11 cellular contexts compared by ENCODE assay signal in genomic region chr1:153730468-153730988, GRCh38. TPM values are rescaled to one million over a fixed set of nuclear protein-coding genes. Genes with fewer than 3 reads are reported as not detected.
DNase-seq lines count a peak whose midpoint lies in the region; ATAC-seq and TF ChIP-seq lines count a peak whose summit lies in the region.
"Had no signal": no experiment of that assay in that cellular context is flagged by ENCODE, and none has a peak within 500 bp of the region (broad histone marks: within the 10 kb centered on the region; RNA-seq: fewer than 3 reads in every experiment).

No MANE protein-coding gene starts in this region.

- H3K4me1 ChIP-seq in PC-3 (ENCODE audit: insufficient read depth, low read length) (peaks cover 52% of the 10 kb centered on the region), iPS-20b (ENCODE audit: insufficient read depth, low read length) (peaks cover 19% of the 10 kb centered on the region), subcutaneous abdominal adipose tissue (ENCODE audit: control insufficient read depth in 5 of 5, insufficient read depth in 5 of 5, low read length in 5 of 5) (peaks cover 3 to 61% (median 45%) of the 10 kb centered on the region in 5 donors)

- peaks cover 60% of the 10 kb centered on the region for H3K79me2 ChIP-seq in PC-3 (ENCODE audit: low read length)

- H3K9ac ChIP-seq in PC-3 (ENCODE audit: low read length) (no peak overlapping the region), iPS-20b (ENCODE audit: low read depth, low read length) (peak overlapping the region; percentile 39; the same call in 1 of the 2 replicates), subcutaneous abdominal adipose tissue (ENCODE audit: low read length in 5 of 5) (peak overlapping the region in 2 of 5 donors; percentile 6 to 45)

- no peaks in the 10 kb centered on the region for H3K9me3 Mint-ChIP-seq in activated T-cell treated with anti-CD3 and anti-CD28 coated beads, Interleukin-2, amount 50 U/mL, for 24 hours
- H3K9me3 Mint-ChIP-seq in activated T-cell treated with anti-CD3 and anti-CD28 coated beads, Interleukin-2, amount 50 U/mL, for 4 hours, result no peaks in the 10 kb centered on the region

- ATAC-seq in activated T-cell treated with anti-CD3 and anti-CD28 coated beads, Interleukin-2, amount 50 U/mL, for 4 hours, result no peak
- no peak for ATAC-seq in PC-3

- POLR2A ChIA-PET in PC-3 (lab: Charles Lee; ENCODE audit: unreplicated experiment), result interaction anchor here (0.6 to 0.8 kb wide), 2 partner anchors 43 to 53 kb away, joined by 3 to 4 read pairs; no protein-coding TSS in a partner anchor

- H3K36me3 ChIP-seq in PC-3 (ENCODE audit: low read depth, low read length) (no peaks in the 10 kb centered on the region), iPS-20b (ENCODE audit: insufficient read depth, low read depth, low read length) (peaks cover 34% of the 10 kb centered on the region), subcutaneous abdominal adipose tissue (ENCODE audit: control insufficient read depth in 5 of 5, insufficient read depth in 5 of 5, low read length in 5 of 5) (peaks cover 0 to 3% (median 0%) of the 10 kb centered on the region in 5 donors)
- H3K36me3 ChIP-seq: brain microvascular endothelial cell had no signal

- no peaks in the 10 kb centered on the region for H3K27me3 ChIP-seq in PC-3 (ENCODE audit: low read length)
- no peaks in the 10 kb centered on the region for H3K27me3 ChIP-seq in iPS-20b (ENCODE audit: insufficient read depth, low read length)
- H3K27me3 ChIP-seq in subcutaneous abdominal adipose tissue (ENCODE audit: control insufficient read depth in 5 of 5, insufficient read depth in 4 of 5, low read length in 5 of 5), result no peaks in the 10 kb centered on the region
- H3K27me3 ChIP-seq: brain microvascular endothelial cell had no signal

- no TSS peak for BruUV-seq in PC-3 (replicated peaks; lab: Mats Ljungman, UMichigan)

- H3K36me3 Mint-ChIP-seq in activated T-cell treated with anti-CD3 and anti-CD28 coated beads, Interleukin-2, amount 50 U/mL, for 24 hours (ENCODE audit: low read depth), result peaks cover 61% of the 10 kb centered on the region
- peaks cover 11% of the 10 kb centered on the region for H3K36me3 Mint-ChIP-seq in activated T-cell treated with anti-CD3 and anti-CD28 coated beads, Interleukin-2, amount 50 U/mL, for 4 hours (ENCODE audit: insufficient read depth)

- no peaks in the 10 kb centered on the region for H4K20me1 ChIP-seq in PC-3 (ENCODE audit: low read length)

- peak overlapping the region; percentile 83 for H3K27ac Mint-ChIP-seq in activated T-cell treated with anti-CD3 and anti-CD28 coated beads, Interleukin-2, amount 50 U/mL, for 24 hours

- no peak overlapping the region for H3K27ac ChIP-seq in PC-3 (ENCODE audit: low read length)
- H3K27ac ChIP-seq in iPS-20b (ENCODE audit: low read length), result no peak overlapping the region
- H3K27ac ChIP-seq in subcutaneous abdominal adipose tissue (ENCODE audit: low read depth, low read length), result peak overlapping the region; percentile 56
- H3K27ac ChIP-seq: brain microvascular endothelial cell had no signal

- in situ Hi-C loops in KBM-7 (cut with MboI; ENCODE audit: low pct_unique_long_range_greater_than_20kb, low sequenced_read_pairs), result no loop called here

- H2AFZ ChIP-seq in PC-3 (ENCODE audit: low read length), result no peak overlapping the region

- H3K9me3 ChIP-seq in PC-3 (ENCODE audit: low read length), result no peaks in the 10 kb centered on the region
- H3K9me3 ChIP-seq in iPS-20b (ENCODE audit: insufficient read depth, low read depth, low read length), result no peaks in the 10 kb centered on the region
- H3K9me3 ChIP-seq in subcutaneous abdominal adipose tissue (ENCODE audit: control insufficient read depth in 5 of 5, low read length in 5 of 5), result no peaks in the 10 kb centered on the region

- intact Hi-C loops in PC-3 (cut with micrococcal nuclease), result no loop called here

- no peak for TF ChIP-seq CTCF in PC-3 (conservative IDR thresholded peaks at IDR 0.05; ENCODE audit: low read depth, low read length)

- H3K4me2 ChIP-seq in PC-3 (ENCODE audit: low read length), result peak overlapping the region; percentile 100

- no peaks in the 10 kb centered on the region for H3K27me3 Mint-ChIP-seq in activated T-cell treated with anti-CD3 and anti-CD28 coated beads, Interleukin-2, amount 50 U/mL, for 24 hours
- H3K27me3 Mint-ChIP-seq in activated T-cell treated with anti-CD3 and anti-CD28 coated beads, Interleukin-2, amount 50 U/mL, for 4 hours (ENCODE audit: low read depth), result no peaks in the 10 kb centered on the region

- H3K4me3 Mint-ChIP-seq in activated T-cell treated with anti-CD3 and anti-CD28 coated beads, Interleukin-2, amount 50 U/mL, for 24 hours, result peak overlapping the region; percentile 93
- no peak overlapping the region for H3K4me3 Mint-ChIP-seq in activated T-cell treated with anti-CD3 and anti-CD28 coated beads, Interleukin-2, amount 50 U/mL, for 4 hours

- CTCF ChIA-PET in PC-3 (lab: Charles Lee), result no interaction called here

- H3K4me1 Mint-ChIP-seq in activated T-cell treated with anti-CD3 and anti-CD28 coated beads, Interleukin-2, amount 50 U/mL, for 24 hours (ENCODE audit: low read depth), result peaks cover 43% of the 10 kb centered on the region
- H3K4me1 Mint-ChIP-seq in activated T-cell treated with anti-CD3 and anti-CD28 coated beads, Interleukin-2, amount 50 U/mL, for 4 hours (ENCODE audit: low read depth), result peaks cover 39% of the 10 kb centered on the region

- no peaks in the 10 kb centered on the region for H3K9me2 ChIP-seq in PC-3 (replicated peaks; ENCODE audit: low read length)

- no peak for DNase-seq in activated T-cell treated with anti-CD3 and anti-CD28 coated beads, Interleukin-2, amount 50 U/mL, for 24 hours
- DNase-seq in activated T-cell treated with anti-CD3 and anti-CD28 coated beads, Interleukin-2, amount 50 U/mL, for 4 hours, result no peak
- DNase-seq in PC-3, result no peak
- no peak for DNase-seq in SW 1271 (lab: John Stamatoyannopoulos, UW)
- no peak for DNase-seq in KBM-7
- no peak for DNase-seq in activated effector memory CD4-positive, alpha-beta T cell treated with Interleukin-2 at 50 U/mL for 16 hours
- DNase-seq: activated CD4-positive, alpha-beta T cell treated with anti-CD3 and anti-CD28 coated beads, Interleukin-2, amount 50 U/mL, for 1 hour; brain microvascular endothelial cell; HCEC 1CT had no signal

- no peaks in the 10 kb centered on the region for H3F3A ChIP-seq in PC-3 (ENCODE audit: low read length, unreplicated experiment)

- H3K4me3 ChIP-seq in PC-3 (ENCODE audit: low read length), result no peak overlapping the region; the same call in 1 of the 2 replicates
- H3K4me3 ChIP-seq in iPS-20b (ENCODE audit: low read length), result peak overlapping the region; percentile 15; the same call in 1 of the 2 replicates
- H3K4me3 ChIP-seq in subcutaneous abdominal adipose tissue (ENCODE audit: low read depth in 1 of 5, low read length in 5 of 5), result no peak overlapping the region

RNA-seq across cellular contexts. Expression of gene INTS3, which starts 2.7 kb away (rescaled TPM):
- total RNA-seq in activated T-cell treated with anti-CD3 and anti-CD28 coated beads, Interleukin-2, amount 50 U/mL, for 4 hours, result 10 to 100 TPM; 46.9 to 49.4 (median 48.5) TPM
- total RNA-seq in PC-3 (2014; rRNA removed), result 46.5 and 57.4 TPM in 2 replicates

RNA-seq across cellular contexts. Expression of gene SLC27A3, which starts 44.7 kb away (rescaled TPM):
- 1 to 10 TPM; 3.8 to 6.0 (median 6.0) TPM for total RNA-seq in activated T-cell treated with anti-CD3 and anti-CD28 coated beads, Interleukin-2, amount 50 U/mL, for 4 hours
- total RNA-seq in PC-3 (2014; rRNA removed), result 6.3 and 9.2 TPM in 2 replicates

RNA-seq across cellular contexts. Expression of gene NPR1, which starts 52.0 kb away (rescaled TPM):
- total RNA-seq in activated T-cell treated with anti-CD3 and anti-CD28 coated beads, Interleukin-2, amount 50 U/mL, for 4 hours, result under 1 TPM; 0.16 to 0.26 (median 0.23) TPM
- total RNA-seq in PC-3 (2014; rRNA removed), result 0.46 and 0.84 TPM in 2 replicates

RNA-seq across cellular contexts. Expression of gene ILF2, which starts 59.7 kb away (rescaled TPM):
- 100 to 1,000 TPM; 525 to 559 (median 531) TPM for total RNA-seq in activated T-cell treated with anti-CD3 and anti-CD28 coated beads, Interleukin-2, amount 50 U/mL, for 4 hours
- 398 and 439 TPM in 2 replicates for total RNA-seq in PC-3 (2014; rRNA removed)
